In genomic region chrX:97200454-97200853, GRCh38 we compare ENCODE assay signal across 1 cellular context.
TF ChIP-seq lines count a peak whose summit lies in the region.

No MANE protein-coding gene starts in this region.

TF ChIP-seq in GM23338, 12 proteins besides CTCF, POLR2A, EP300 and RAD21 (continued from another document):
- TF ChIP-seq ETS1 (IDR thresholded peaks at IDR 0.05) (no peak), NANOG (IDR thresholded peaks at IDR 0.05; ENCODE audit: borderline replicate concordance) (no peak), POLR2AphosphoS5 (IDR thresholded peaks at IDR 0.05; ENCODE audit: low read depth) (no peak), ZNF331 (CRISPR knock-in tag; IDR thresholded peaks at IDR 0.05; ENCODE audit: low read depth) (no peak), EZH2 (IDR thresholded peaks at IDR 0.05; ENCODE audit: low read depth, unreplicated experiment) (no peak), EZH2phosphoT487 (IDR thresholded peaks at IDR 0.05; ENCODE audit: unreplicated experiment) (no peak), CREB1 (CRISPR knock-in tag; IDR thresholded peaks at IDR 0.05; ENCODE audit: low read depth) (no peak), REST (IDR thresholded peaks at IDR 0.05; ENCODE audit: unreplicated experiment) (no peak), STAT1 (IDR thresholded peaks at IDR 0.05; ENCODE audit: unreplicated experiment) (no peak)
